Comparison of ENCODE assay signal across 22 cellular contexts in genomic region chr3:31295150-31295765, GRCh38.
"Had no signal": no experiment of that assay in that cellular context is flagged by ENCODE, and none has a peak within 500 bp of the region (broad histone marks: within the 10 kb centered on the region; RNA-seq: fewer than 3 reads in every experiment).

No MANE protein-coding gene starts in this region.

- H3K27me3 Mint-ChIP-seq: stimulated activated naive CD8-positive, alpha-beta T cell treated with anti-CD3 and anti-CD28 coated beads, Interleukin-15, amount 100 ng/mL, for 72 hours had no signal

- DNase-seq: activated CD4-positive, alpha-beta T cell treated with anti-CD3 and anti-CD28 coated beads, Interleukin-2, amount 50 U/mL, for 1 hour; activated CD4-positive, CD25-positive, alpha-beta regulatory T cell treated with anti-CD3 and anti-CD28 coated beads, Interleukin-2, amount 50 U/mL, for 72 hours; activated CD8-positive, alpha-beta memory T cell treated with anti-CD3 and anti-CD28 coated beads, Interleukin-2, amount 50 U/mL, for 4 hours; activated effector memory CD4-positive, alpha-beta T cell treated with anti-CD3 and anti-CD28 coated beads, Interleukin-2, amount 50 U/mL, for 16 hours; activated naive CD4-positive, alpha-beta T cell treated with anti-CD3 and anti-CD28 coated beads, Interleukin-2, amount 50 U/mL, for 16 hours; activated T-cell treated with anti-CD3 and anti-CD28 coated beads, Interleukin-2, amount 50 U/mL, for 48 hours; aorta; central memory CD4-positive, alpha-beta T cell; colonic mucosa; erythroblast; heart left ventricle; left ventricle myocardium inferior; mammary epithelial cell; right cardiac atrium; stimulated activated CD4-positive, alpha-beta T cell treated with anti-CD3 and anti-CD28 coated beads, Interleukin-4, amount 100 ng/mL, for 1 hour; stimulated activated naive CD8-positive, alpha-beta T cell treated with anti-CD3 and anti-CD28 coated beads, Interleukin-15, amount 100 ng/mL, for 72 hours; transverse colon had no signal

- H3K27ac ChIP-seq: brain microvascular endothelial cell, colonic mucosa, heart left ventricle, left ventricle myocardium inferior, prostate gland, skin epidermis, suprapubic skin, transverse colon, vagina had no signal

- H3K27ac Mint-ChIP-seq: stimulated activated naive CD8-positive, alpha-beta T cell treated with anti-CD3 and anti-CD28 coated beads, Interleukin-15, amount 100 ng/mL, for 72 hours had no signal

- ATAC-seq: heart left ventricle; right cardiac atrium; stimulated activated naive CD8-positive, alpha-beta T cell treated with anti-CD3 and anti-CD28 coated beads, Interleukin-15, amount 100 ng/mL, for 72 hours had no signal

- H3K36me3 ChIP-seq: brain microvascular endothelial cell, colonic mucosa, heart left ventricle, left ventricle myocardium inferior, prostate gland, suprapubic skin, transverse colon, vagina had no signal

- H3K4me3 Mint-ChIP-seq: stimulated activated naive CD8-positive, alpha-beta T cell treated with anti-CD3 and anti-CD28 coated beads, Interleukin-15, amount 100 ng/mL, for 72 hours had no signal

- H3K4me1 ChIP-seq: colonic mucosa, heart left ventricle, left ventricle myocardium inferior, prostate gland, suprapubic skin, transverse colon had no signal

- H3K27me3 ChIP-seq: brain microvascular endothelial cell, colonic mucosa, heart left ventricle, suprapubic skin, transverse colon, vagina had no signal

- H3K9me3 ChIP-seq: colonic mucosa, prostate gland, suprapubic skin, transverse colon, vagina had no signal

- H3K4me3 ChIP-seq: colonic mucosa, heart left ventricle, left ventricle myocardium inferior, prostate gland, skin epidermis, suprapubic skin, transverse colon, vagina had no signal
